ENCODE assay signal across 23 cellular contexts in genomic region chr1:202263628-202264027, GRCh38.
"Had no signal": no experiment of that assay in that cellular context is flagged by ENCODE, and none has a peak within 500 bp of the region (broad histone marks: within the 10 kb centered on the region; RNA-seq: fewer than 3 reads in every experiment).

No MANE protein-coding gene starts in this region.

- H3K27ac ChIP-seq: colonic mucosa, epithelial cell of prostate, esophagus squamous epithelium, gastrocnemius medialis, heart right ventricle, left lung, lower lobe of right lung had no signal

- ATAC-seq: effector memory CD8-positive, alpha-beta T cell; esophagus mucosa; gastrocnemius medialis; heart right ventricle; left cardiac atrium; left lung; left ventricle myocardium superior; lower lobe of right lung; mucosa of descending colon had no signal

- H3K36me3 ChIP-seq: colonic mucosa, esophagus squamous epithelium, gastrocnemius medialis, heart right ventricle, left lung, lower lobe of right lung had no signal

- H3K4me3 ChIP-seq: colonic mucosa, esophagus squamous epithelium, gastrocnemius medialis, heart right ventricle, left lung, lower lobe of right lung, mucosa of descending colon had no signal

- H3K4me3 Mint-ChIP-seq: dendritic cell treated with granulocyte-macrophage colony-stimulating factor and Interleukin-4, amounts not matched to agents 40 ng/mL and 50 ng/mL, for 4 days; effector memory CD8-positive, alpha-beta T cell; endodermal cell; mesothelial cell of epicardium had no signal

- DNase-seq: colonic mucosa; cortex of kidney; effector CD8-positive, alpha-beta T cell; effector memory CD8-positive, alpha-beta T cell; erythroblast; esophagus squamous epithelium; foreskin fibroblast; foreskin melanocyte; gastrocnemius medialis; glutamatergic neuron; heart right ventricle; hippocampal formation; left cardiac atrium; left ventricle myocardium superior; lower lobe of right lung; mesenchymal stem cell; mucosa of descending colon had no signal

- H3K4me1 ChIP-seq: colonic mucosa, gastrocnemius medialis, heart right ventricle, left lung, lower lobe of right lung had no signal

- H3K9me3 ChIP-seq: colonic mucosa, esophagus squamous epithelium, gastrocnemius medialis, lower lobe of right lung, mucosa of descending colon had no signal

- H3K27ac Mint-ChIP-seq: dendritic cell treated with granulocyte-macrophage colony-stimulating factor and Interleukin-4, amounts not matched to agents 40 ng/mL and 50 ng/mL, for 4 days; endodermal cell; mesothelial cell of epicardium had no signal

- H3K27me3 ChIP-seq: colonic mucosa had no signal

- H3K9me3 Mint-ChIP-seq: dendritic cell treated with granulocyte-macrophage colony-stimulating factor and Interleukin-4, amounts not matched to agents 40 ng/mL and 50 ng/mL, for 4 days; effector memory CD8-positive, alpha-beta T cell had no signal
